9 cellular contexts compared by ENCODE assay signal in the genomic region with DNA sequence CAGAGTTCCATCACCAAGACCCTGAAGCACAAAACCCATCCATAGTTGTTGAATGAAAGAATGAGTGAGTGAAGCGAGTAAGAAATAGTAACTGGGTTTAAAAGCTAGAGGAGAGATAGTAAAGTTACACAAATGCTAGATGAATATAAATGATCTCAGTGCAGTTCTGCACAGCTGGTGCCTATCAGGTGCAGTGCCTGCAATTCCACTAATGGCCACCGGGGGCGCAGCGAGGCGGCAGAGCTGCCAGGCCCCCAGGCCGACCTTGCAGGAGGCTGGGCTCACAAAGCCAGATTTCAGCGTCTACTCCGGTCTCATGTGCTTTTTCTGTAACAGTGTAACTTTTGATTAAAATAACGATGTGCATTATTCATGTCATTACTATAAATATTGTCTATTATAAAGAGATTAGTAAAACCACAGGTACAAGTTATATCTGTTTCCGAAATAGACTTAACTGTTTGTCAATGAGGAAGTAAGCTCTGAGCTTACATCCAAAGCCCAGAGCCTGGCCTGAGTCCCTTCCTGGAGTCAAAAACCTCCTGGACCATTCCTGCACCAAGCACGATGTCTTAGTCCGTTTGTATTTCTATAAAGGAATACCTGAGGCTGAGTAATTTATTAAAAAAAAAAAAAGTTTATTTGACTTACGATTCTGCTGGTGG.
DNase-seq lines count a peak whose midpoint lies in the region; ATAC-seq, FAIRE-seq and TF ChIP-seq lines count a peak whose summit lies in the region.
"Had no signal": no experiment of that assay in that cellular context is flagged by ENCODE, and none has a peak within 500 bp of the region (broad histone marks: within the 10 kb centered on the region; RNA-seq: fewer than 3 reads in every experiment).

No MANE protein-coding gene starts in this region.

- POLR2A ChIA-PET in HEK293T (lab: Yijun Ruan, JAX): no interaction called here

- ATAC-seq in effector memory CD8-positive, alpha-beta T cell (replicated peaks): peak; percentile 56
- peak; percentile 81 for ATAC-seq in mucosa of descending colon
- no peak for ATAC-seq in GM18520 (IDR thresholded peaks at IDR 0.05; ENCODE audit: unreplicated experiment)

- H3K4me1 Mint-ChIP-seq in effector memory CD8-positive, alpha-beta T cell (ENCODE audit: low read depth in 2 of 2): no peaks in the 10 kb centered on the region

- CTCF ChIA-PET in HEK293T (lab: Yijun Ruan, JAX): interaction anchor here (0.6 to 0.8 kb wide), 3 partner anchors 8 to 286 kb away, joined by 3 read pairs; no protein-coding TSS in a partner anchor

- H3K9me3 Mint-ChIP-seq in effector memory CD8-positive, alpha-beta T cell: no peaks in the 10 kb centered on the region
- H3K9me3 Mint-ChIP-seq: T-helper 1 cell treated with Interleukin-12 subunit alpha and Interleukin-12 subunit beta and Interleukin-4 antibody, amounts not matched to agents 30 μg/mL and 1 μg/mL, for 36 hours had no signal

- intact Hi-C loops in mucosa of descending colon (cut with DNase I, micrococcal nuclease): loop anchor here in 1 of 2 donors (10.0 kb wide), 1 partner anchor 230 kb away; no protein-coding TSS in a partner anchor

- no peaks in the 10 kb centered on the region for H3K9me3 ChIP-seq in mucosa of descending colon

- peak; percentile 47 for DNase-seq in D721Med (ENCODE audit: insufficient read length, low spot score)
- peak; percentile 84 for DNase-seq in HEK293T (ENCODE audit: extremely low spot score)
- peak; percentile 59 for DNase-seq in NCI-H748 treated with DMSO at 0.1 percent for 48 hours (lab: John Stamatoyannopoulos, UW)
- DNase-seq in activated CD8-positive, alpha-beta memory T cell treated with anti-CD3 and anti-CD28 coated beads for 1 hour (ENCODE audit: extremely low read depth in 1 of 2, low read depth in 1 of 2): peak; percentile 26 to 67
- DNase-seq in effector memory CD8-positive, alpha-beta T cell: peak; percentile 62 to 70 (median 63)
- peak in 2 of 3 donors; percentile 78 to 80 for DNase-seq in mucosa of descending colon
- DNase-seq in stimulated activated CD8-positive, alpha-beta memory T cell treated with anti-CD3 and anti-CD28 coated beads, Interleukin-7, amount 100 ng/mL, for 1 hour (ENCODE audit: low read depth in 2 of 2): peak; percentile 41 to 55

- H3K4me3 ChIP-seq in mucosa of descending colon: no peak overlapping the region

- no peaks in the 10 kb centered on the region for H3K36me3 ChIP-seq in mucosa of descending colon (ENCODE audit: low read depth)

- H3K4me3 Mint-ChIP-seq in effector memory CD8-positive, alpha-beta T cell: no peak overlapping the region
- H3K4me3 Mint-ChIP-seq: T-helper 1 cell treated with Interleukin-12 subunit alpha and Interleukin-12 subunit beta and Interleukin-4 antibody, amounts not matched to agents 30 μg/mL and 1 μg/mL, for 36 hours had no signal

- H3K4me1 ChIP-seq in mucosa of descending colon (ENCODE audit: low read depth): peaks cover 11% of the 10 kb centered on the region

- FAIRE-seq in D721Med (lab: Jason Lieb, UNC): no peak

- no peak overlapping the region for H3K27ac Mint-ChIP-seq in effector memory CD8-positive, alpha-beta T cell
- H3K27ac Mint-ChIP-seq: T-helper 1 cell treated with Interleukin-12 subunit alpha and Interleukin-12 subunit beta and Interleukin-4 antibody, amounts not matched to agents 30 μg/mL and 1 μg/mL, for 36 hours had no signal

- H3K27me3 Mint-ChIP-seq in effector memory CD8-positive, alpha-beta T cell: peaks cover 28 to 76% of the 10 kb centered on the region in 2 donors

- TF ChIP-seq CTCF in D721Med (IDR thresholded peaks at IDR 0.05; ENCODE audit: insufficient read depth, missing control alignments) (peak; percentile 89), mucosa of descending colon (IDR thresholded peaks at IDR 0.05) (peak; percentile 100)

- no peaks in the 10 kb centered on the region for H3K36me3 Mint-ChIP-seq in effector memory CD8-positive, alpha-beta T cell (ENCODE audit: insufficient read depth)

TF ChIP-seq in HEK293T, 16 proteins besides CTCF, POLR2A, EP300 and RAD21:
- TF ChIP-seq, protein P1, sequence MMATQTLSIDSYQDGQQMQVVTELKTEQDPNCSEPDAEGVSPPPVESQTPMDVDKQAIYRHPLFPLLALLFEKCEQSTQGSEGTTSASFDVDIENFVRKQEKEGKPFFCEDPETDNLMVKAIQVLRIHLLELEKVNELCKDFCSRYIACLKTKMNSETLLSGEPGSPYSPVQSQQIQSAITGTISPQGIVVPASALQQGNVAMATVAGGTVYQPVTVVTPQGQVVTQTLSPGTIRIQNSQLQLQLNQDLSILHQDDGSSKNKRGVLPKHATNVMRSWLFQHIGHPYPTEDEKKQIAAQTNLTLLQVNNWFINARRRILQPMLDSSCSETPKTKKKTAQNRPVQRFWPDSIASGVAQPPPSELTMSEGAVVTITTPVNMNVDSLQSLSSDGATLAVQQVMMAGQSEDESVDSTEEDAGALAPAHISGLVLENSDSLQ (IDR thresholded peaks at IDR 0.05): no peak
- no peak for TF ChIP-seq FOXK2 (IDR thresholded peaks at IDR 0.05)
- TF ChIP-seq FOXM1 (IDR thresholded peaks at IDR 0.05; ENCODE audit: borderline replicate concordance): no peak
- no peak for TF ChIP-seq SUZ12 (IDR thresholded peaks at IDR 0.05)
- no peak for TF ChIP-seq NFRKB (IDR thresholded peaks at IDR 0.05)
- no peak for TF ChIP-seq HDGF (IDR thresholded peaks at IDR 0.05; ENCODE audit: borderline replicate concordance)
- TF ChIP-seq ELF4 (IDR thresholded peaks at IDR 0.05): no peak
- no peak for TF ChIP-seq L3MBTL2 (conservative IDR thresholded peaks at IDR 0.05)
- TF ChIP-seq TARDBP (IDR thresholded peaks at IDR 0.05): no peak
- no peak for TF ChIP-seq CTBP1 (IDR thresholded peaks at IDR 0.05; ENCODE audit: borderline replicate concordance)
- no peak for TF ChIP-seq ARNT (IDR thresholded peaks at IDR 0.05)
- no peak for TF ChIP-seq BHLHE40 (IDR thresholded peaks at IDR 0.05; ENCODE audit: borderline replicate concordance)
- no peak for TF ChIP-seq ZNF384 (IDR thresholded peaks at IDR 0.05)
- TF ChIP-seq SP1 (IDR thresholded peaks at IDR 0.05): no peak
TF ChIP-seq in HEK293T: peak in this region for 0.
